ENCODE assay signal across 19 cellular contexts in the genomic region with DNA sequence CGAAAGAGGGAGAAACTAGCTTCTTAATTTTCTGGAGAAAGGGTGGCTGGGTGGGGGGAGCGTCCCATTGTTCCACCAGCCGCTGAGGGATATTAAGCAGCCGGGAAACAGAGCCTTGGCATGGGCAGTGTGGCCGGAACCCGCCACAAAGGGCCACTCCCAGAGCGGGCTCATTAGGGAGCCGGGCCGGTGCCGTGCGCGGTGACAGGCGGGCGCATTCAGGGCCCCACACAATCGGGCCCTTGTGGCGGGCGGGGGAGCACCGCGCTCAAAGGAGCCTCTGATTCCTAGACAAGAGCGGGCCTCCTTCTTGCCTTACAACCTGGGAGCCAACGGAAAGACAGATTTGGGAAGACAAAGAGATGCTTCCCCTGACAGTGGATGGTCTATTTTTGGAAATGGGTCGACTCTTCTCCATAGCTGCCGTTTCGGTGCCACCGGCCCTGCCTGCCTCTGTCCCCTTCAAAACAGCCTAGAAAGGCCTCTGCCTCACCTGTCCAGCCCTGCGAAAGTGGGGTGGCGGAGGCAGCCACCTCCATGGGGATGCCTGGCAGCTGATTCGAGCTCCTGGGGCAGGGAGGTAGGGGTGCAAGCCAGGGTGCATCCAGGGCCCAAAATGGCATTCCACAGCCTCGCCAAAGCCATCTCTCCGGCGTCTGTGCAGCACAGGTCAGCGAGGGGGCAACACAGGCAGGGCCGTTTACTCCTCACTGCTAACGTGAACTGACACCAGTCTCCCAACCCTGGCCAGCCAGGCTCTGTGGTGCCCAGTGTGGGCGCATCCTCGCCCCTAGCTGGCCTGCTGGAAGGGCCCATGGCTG. TPM values are rescaled to one million over a fixed set of nuclear protein-coding genes. Genes with fewer than 3 reads are reported as not detected.
DNase-seq lines count a peak whose midpoint lies in the region; ATAC-seq and TF ChIP-seq lines count a peak whose summit lies in the region.
"Had no signal": no experiment of that assay in that cellular context is flagged by ENCODE, and none has a peak within 500 bp of the region (broad histone marks: within the 10 kb centered on the region; RNA-seq: fewer than 3 reads in every experiment).

No MANE protein-coding gene starts in this region.

- no peak overlapping the region for H2AFZ ChIP-seq in parathyroid adenoma

- H3K36me3 ChIP-seq in parathyroid adenoma (ENCODE audit: control insufficient read depth, insufficient read depth, low read length) (no peaks in the 10 kb centered on the region), transverse colon (no peaks in the 10 kb centered on the region), MG63 (no peaks in the 10 kb centered on the region)

- H3K27me3 ChIP-seq in parathyroid adenoma (ENCODE audit: control insufficient read depth, insufficient read depth, low read length) = no peaks in the 10 kb centered on the region
- H3K27me3 ChIP-seq in transverse colon = no peaks in the 10 kb centered on the region
- no peaks in the 10 kb centered on the region for H3K27me3 ChIP-seq in MG63

- H3K27ac ChIP-seq in parathyroid adenoma = peak overlapping the region; percentile 32
- H3K27ac ChIP-seq in transverse colon = peak overlapping the region in 3 of 4 donors; percentile 17 to 28 (median 26)

- H3K36me3 Mint-ChIP-seq in WTC11 (no peaks in the 10 kb centered on the region), chondrocyte (ENCODE audit: low read depth) (no peaks in the 10 kb centered on the region)
- H3K36me3 Mint-ChIP-seq: activated naive CD4-positive, alpha-beta T cell treated with anti-CD3 and anti-CD28 coated beads, Interleukin-2, amount 10 ng/mL, durations not matched to agents 7 days and 5 days; naive B cell had no signal

- H3K27me3 Mint-ChIP-seq in WTC11 (ENCODE audit: low read depth) (no peaks in the 10 kb centered on the region), chondrocyte (ENCODE audit: low read depth) (no peaks in the 10 kb centered on the region)
- H3K27me3 Mint-ChIP-seq: activated naive CD4-positive, alpha-beta T cell treated with anti-CD3 and anti-CD28 coated beads, Interleukin-2, amount 10 ng/mL, durations not matched to agents 7 days and 5 days; dendritic cell treated with granulocyte-macrophage colony-stimulating factor and Interleukin-4, amounts not matched to agents 40 ng/mL and 50 ng/mL, for 4 days; stimulated activated naive CD8-positive, alpha-beta T cell treated with anti-CD3 and anti-CD28 coated beads, Interleukin-15, Interleukin-2, amounts not matched to agents 100 ng/mL and 50 ng/mL, for 24 hours had no signal

- ATAC-seq in WTC11 (peak; percentile 10; the same call in 1 of the 2 replicates), GM19035 (IDR thresholded peaks at IDR 0.05; ENCODE audit: unreplicated experiment) (no peak)
- ATAC-seq: GM12878 had no signal

- H3K4me1 Mint-ChIP-seq in WTC11 (peaks cover 35% of the 10 kb centered on the region), chondrocyte (ENCODE audit: low read depth) (peaks cover 7% of the 10 kb centered on the region)

- H3K9ac ChIP-seq in parathyroid adenoma = no peak overlapping the region

- POLR2A ChIA-PET in WTC11 (lab: Charles Lee) = interaction anchor here (0.8 to 1.4 kb wide), 2 partner anchors 19 to 58 kb away, joined by 3 to 5 read pairs; no protein-coding TSS in a partner anchor

- in situ Hi-C loops in transverse colon (cut with MboI; ENCODE audit: low pct_ligation_motif_present in 1 of 4, low pct_unique_long_range_greater_than_20kb in 1 of 4, low sequenced_read_pairs in 3 of 4) = no loop called here

- H3K9me3 ChIP-seq in parathyroid adenoma (ENCODE audit: control insufficient read depth, low read length) (no peaks in the 10 kb centered on the region), transverse colon (no peaks in the 10 kb centered on the region), MG63 (no peaks in the 10 kb centered on the region)

- H3K4me3 Mint-ChIP-seq in WTC11 (no peak overlapping the region), chondrocyte (ENCODE audit: unreplicated experiment) (no peak overlapping the region)
- H3K4me3 Mint-ChIP-seq: activated naive CD4-positive, alpha-beta T cell treated with anti-CD3 and anti-CD28 coated beads, Interleukin-2, amount 10 ng/mL, durations not matched to agents 7 days and 5 days; dendritic cell treated with granulocyte-macrophage colony-stimulating factor and Interleukin-4, amounts not matched to agents 40 ng/mL and 50 ng/mL, for 4 days; naive B cell; stimulated activated naive CD8-positive, alpha-beta T cell treated with anti-CD3 and anti-CD28 coated beads, Interleukin-15, Interleukin-2, amounts not matched to agents 100 ng/mL and 50 ng/mL, for 24 hours had no signal

- intact Hi-C loops in transverse colon (cut with DNase I; ENCODE audit: low total_unique reads) = no loop called here

- WGBS in transverse colon (ENCODE audit: low coverage in 1 of 2), 2 donors = 85 to 87% methylated on average over 4 to 36 of the region's 36 CpGs

- CTCF ChIA-PET in WTC11 (lab: Charles Lee) = interaction anchor here (1.0 to 2.9 kb wide), 4 partner anchors 9 to 18 kb away, joined by 3 to 19 read pairs (median 3); no protein-coding TSS in a partner anchor

- no peak overlapping the region for H3K27ac Mint-ChIP-seq in WTC11
- no peak overlapping the region for H3K27ac Mint-ChIP-seq in chondrocyte (ENCODE audit: unreplicated experiment)
- H3K27ac Mint-ChIP-seq: dendritic cell treated with granulocyte-macrophage colony-stimulating factor and Interleukin-4, amounts not matched to agents 40 ng/mL and 50 ng/mL, for 4 days; naive B cell; stimulated activated naive CD8-positive, alpha-beta T cell treated with anti-CD3 and anti-CD28 coated beads, Interleukin-15, Interleukin-2, amounts not matched to agents 100 ng/mL and 50 ng/mL, for 24 hours had no signal

- DNase-seq in WTC11 (ENCODE audit: low spot score) (no peak), globus pallidus (ENCODE audit: low spot score) (peak; percentile 80), transverse colon (no peak), MG63 (no peak), chondrocyte (ENCODE audit: low spot score) (no peak)
- DNase-seq: activated CD4-positive, alpha-beta T cell treated with anti-CD3 and anti-CD28 coated beads, Interleukin-2, amount 50 U/mL, for 4 hours; activated naive CD4-positive, alpha-beta T cell treated with anti-CD3 and anti-CD28 coated beads, Interleukin-2, amount 10 ng/mL, durations not matched to agents 7 days and 5 days; GDM1; KBM-7; naive B cell; NCI-H1930; NCI-H446; NK-92 treated with Interleukin-12 subunit alpha and Interleukin-12 subunit beta, amount 100 ng/mL, for 24 hours; stimulated activated CD4-positive, alpha-beta T cell treated with anti-CD3 and anti-CD28 coated beads, Interleukin-1b, Interleukin-23, amount 100 ng/mL, for 48 hours had no signal

- TF ChIP-seq POLR2A in transverse colon (IDR thresholded peaks at IDR 0.05) = no peak

- peaks cover 70% of the 10 kb centered on the region for H3K79me2 ChIP-seq in parathyroid adenoma

- H3K4me1 ChIP-seq in parathyroid adenoma (peaks cover 31% of the 10 kb centered on the region), transverse colon (peaks cover 64 to 80% (median 74%) of the 10 kb centered on the region in 4 donors)

- H3K9me3 Mint-ChIP-seq in WTC11 (no peaks in the 10 kb centered on the region), chondrocyte (ENCODE audit: low read depth) (no peaks in the 10 kb centered on the region)
- H3K9me3 Mint-ChIP-seq: activated naive CD4-positive, alpha-beta T cell treated with anti-CD3 and anti-CD28 coated beads, Interleukin-2, amount 10 ng/mL, durations not matched to agents 7 days and 5 days; dendritic cell treated with granulocyte-macrophage colony-stimulating factor and Interleukin-4, amounts not matched to agents 40 ng/mL and 50 ng/mL, for 4 days; naive B cell; stimulated activated naive CD8-positive, alpha-beta T cell treated with anti-CD3 and anti-CD28 coated beads, Interleukin-15, Interleukin-2, amounts not matched to agents 100 ng/mL and 50 ng/mL, for 24 hours had no signal

- H3K4me2 ChIP-seq in parathyroid adenoma (ENCODE audit: low read length) = no peak overlapping the region

- H3K4me3 ChIP-seq in parathyroid adenoma (ENCODE audit: low read depth, low read length) (no peak overlapping the region), transverse colon (no peak overlapping the region), MG63 (no peak overlapping the region)
- H3K4me3 ChIP-seq: GM12878 had no signal

- no peak for TF ChIP-seq EP300 in transverse colon (IDR thresholded peaks at IDR 0.05; ENCODE audit: low read depth)

- TF ChIP-seq CTCF in WTC11 (IDR thresholded peaks at IDR 0.05) (no peak), parathyroid adenoma (IDR thresholded peaks at IDR 0.05) (no peak), transverse colon (IDR thresholded peaks at IDR 0.05) (no peak), chondrocyte (IDR thresholded peaks at IDR 0.05) (no peak)

TF ChIP-seq in WTC11, 78 proteins besides CTCF, POLR2A, EP300 and RAD21 (continues in another document):
- TF ChIP-seq NR1H2 (CRISPR knock-in tag; IDR thresholded peaks at IDR 0.05) (no peak), RELA (CRISPR knock-in tag; IDR thresholded peaks at IDR 0.05; ENCODE audit: borderline replicate concordance) (no peak), NR3C1 (CRISPR knock-in tag; conservative IDR thresholded peaks at IDR 0.05; ENCODE audit: low read depth) (no peak), ETV6 (CRISPR knock-in tag; IDR thresholded peaks at IDR 0.05) (no peak), JUN (CRISPR knock-in tag; IDR thresholded peaks at IDR 0.05) (0 out of 2 replicates have a peak, but pooled peaks have one; percentile 29)
- TF ChIP-seq, protein P1, sequence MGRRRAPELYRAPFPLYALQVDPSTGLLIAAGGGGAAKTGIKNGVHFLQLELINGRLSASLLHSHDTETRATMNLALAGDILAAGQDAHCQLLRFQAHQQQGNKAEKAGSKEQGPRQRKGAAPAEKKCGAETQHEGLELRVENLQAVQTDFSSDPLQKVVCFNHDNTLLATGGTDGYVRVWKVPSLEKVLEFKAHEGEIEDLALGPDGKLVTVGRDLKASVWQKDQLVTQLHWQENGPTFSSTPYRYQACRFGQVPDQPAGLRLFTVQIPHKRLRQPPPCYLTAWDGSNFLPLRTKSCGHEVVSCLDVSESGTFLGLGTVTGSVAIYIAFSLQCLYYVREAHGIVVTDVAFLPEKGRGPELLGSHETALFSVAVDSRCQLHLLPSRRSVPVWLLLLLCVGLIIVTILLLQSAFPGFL (CRISPR knock-in tag; IDR thresholded peaks at IDR 0.05; ENCODE audit: borderline replicate concordance) = no peak

RNA-seq across cellular contexts. Expression of a gene that starts 10.9 kb away (rescaled TPM):
- total RNA-seq in WTC11 (2021) = 28.7 to 35.8 TPM (median 30.4 TPM) in 3 replicates
- total RNA-seq in transverse colon = 10 to 100 TPM; 19.3 to 55.4 (median 45.7) TPM
- 19.9 and 22.2 TPM in 2 replicates for total RNA-seq in MG63 (2014; rRNA removed; shearing (Covaris generic); ENCODE audit: low replicate concordance)
- total RNA-seq in chondrocyte = 4.0 to 7.0 TPM (median 6.5 TPM) in 3 replicates

RNA-seq across cellular contexts. Expression of a gene that starts 51.8 kb away (rescaled TPM):
- total RNA-seq in WTC11 (2021) = 1.2 to 2.0 TPM (median 1.5 TPM) in 3 replicates
- total RNA-seq in transverse colon = 10 to 100 TPM in 1 of 4 donors, under 1 TPM in 3; 0.40 to 31.0 (median 0.87) TPM
- total RNA-seq in MG63 (2014; rRNA removed; shearing (Covaris generic); ENCODE audit: low replicate concordance) = not detected in 2 replicates
- 1.6 to 5.9 TPM (median 5.6 TPM) in 3 replicates for total RNA-seq in chondrocyte
- total RNA-seq: GM12878 had no signal
